ENCODE assay signal across 20 cellular contexts in genomic region chr1:218872928-218873327, GRCh38.
A peak's percentile ranks its signal among the peaks of the same experiment; 100 is the strongest.
DNase-seq lines count a peak whose midpoint lies in the region; ATAC-seq, FAIRE-seq and TF ChIP-seq lines count a peak whose summit lies in the region.
"Had no signal": no experiment of that assay in that cellular context is flagged by ENCODE, and none has a peak within 500 bp of the region (broad histone marks: within the 10 kb centered on the region; RNA-seq: fewer than 3 reads in every experiment).

No MANE protein-coding gene starts in this region.

- DNase-seq in A549 (ENCODE audit: low read depth in 1 of 2, low spot score in 1 of 2), result no peak
- DNase-seq in HCT116 (ENCODE audit: low read depth, low spot score), result no peak
- no peak for DNase-seq in HFFc6
- DNase-seq in heart right ventricle, result no peak
- DNase-seq in H7, result no peak
- DNase-seq: CD4-positive, alpha-beta T cell; CD8-positive, alpha-beta memory T cell; DMS53; DMS79 treated with DMSO at 0.1 percent for 48 hours; GM23248; H9 had no signal

- ATAC-seq in A549, result no peak
- no peak for ATAC-seq in HCT116
- no peak for ATAC-seq in heart right ventricle
- no peak for ATAC-seq in HG02981 (IDR thresholded peaks at IDR 0.05; ENCODE audit: unreplicated experiment)

- TF ChIP-seq CTCF in A549 (IDR thresholded peaks at IDR 0.05), result no peak
- no peak for TF ChIP-seq CTCF in HCT116 (IDR thresholded peaks at IDR 0.05 in 2 of 3, conservative IDR thresholded peaks at IDR 0.05 in 1 of 3; ENCODE audit: borderline replicate concordance in 1 of 3, insufficient read depth in 1 of 3, low read depth in 2 of 3, low read length in 2 of 3)
- no peak for TF ChIP-seq CTCF in Loucy (conservative IDR thresholded peaks at IDR 0.05; ENCODE audit: low read length)
- no peak for TF ChIP-seq CTCF in HFFc6 (IDR thresholded peaks at IDR 0.05)
- TF ChIP-seq CTCF in heart right ventricle (IDR thresholded peaks at IDR 0.05), result no peak

- H3K4me3 Mint-ChIP-seq in HFFc6, result no peak overlapping the region
- H3K4me3 Mint-ChIP-seq: B cell; CD14-positive monocyte; CD4-positive, alpha-beta T cell; CD8-positive, alpha-beta memory T cell; H9 had no signal

- TF ChIP-seq RAD21 in A549 (conservative IDR thresholded peaks at IDR 0.05 in 1 of 2, IDR thresholded peaks at IDR 0.05 in 1 of 2), result no peak
- no peak for TF ChIP-seq RAD21 in HCT116 (IDR thresholded peaks at IDR 0.05; ENCODE audit: low read depth)

- peaks cover 4% of the 10 kb centered on the region; the same call in 1 of the 2 replicates for H3F3A ChIP-seq in Loucy (ENCODE audit: low read depth)

- intact Hi-C loops in HCT116 (cut with micrococcal nuclease) (no loop called here), heart right ventricle (cut with DNase I) (no loop called here)

- H4K20me1 ChIP-seq in BLaER1 treated with 17β-estradiol and CSF1 and Interleukin-3, amounts not matched to agents 10 nM and 100 nM, result no peaks in the 10 kb centered on the region
- H4K20me1 ChIP-seq in HCT116 (ENCODE audit: insufficient read depth), result no peaks in the 10 kb centered on the region
- H4K20me1 ChIP-seq in Loucy (ENCODE audit: insufficient read depth, low read length, poor library complexity, severe bottlenecking), result no peaks in the 10 kb centered on the region
- H4K20me1 ChIP-seq: BLaER1 had no signal

- no peak overlapping the region for H3K4me2 ChIP-seq in A549
- H3K4me2 ChIP-seq in BLaER1 treated with 17β-estradiol and CSF1 and Interleukin-3, amounts not matched to agents 10 nM and 100 nM, result peak overlapping the region in 6 of 11 experiments; percentile 28 to 72 (median 62); a peak in 7 of 22 replicates
- H3K4me2 ChIP-seq in HCT116 (ENCODE audit: low read length), result no peak overlapping the region
- H3K4me2 ChIP-seq in Loucy (ENCODE audit: low read depth, low read length, poor library complexity, severe bottlenecking), result peak overlapping the region; percentile 77

- no peaks in the 10 kb centered on the region for H3K36me3 ChIP-seq in BLaER1 treated with 17β-estradiol and CSF1 and Interleukin-3, amounts not matched to agents 10 nM and 100 nM
- H3K36me3 ChIP-seq in HCT116 (ENCODE audit: control insufficient read depth in 1 of 2, insufficient read depth in 2 of 2, low read length in 2 of 2) (no peaks in the 10 kb centered on the region), Loucy (ENCODE audit: insufficient read depth, low read length) (no peaks in the 10 kb centered on the region), heart right ventricle (no peaks in the 10 kb centered on the region), H7 (replicated peaks; ENCODE audit: control insufficient read depth, insufficient read depth, low read length) (no peaks in the 10 kb centered on the region)
- H3K36me3 ChIP-seq: BLaER1 had no signal

- no peaks in the 10 kb centered on the region for H3K79me2 ChIP-seq in HCT116 (ENCODE audit: insufficient read depth, low read length)
- no peaks in the 10 kb centered on the region for H3K79me2 ChIP-seq in Loucy (ENCODE audit: insufficient read depth, low read length)

- H2AFZ ChIP-seq in HCT116 (ENCODE audit: low read depth, low read length, poor library complexity, severe bottlenecking), result peak overlapping the region; percentile 13
- peak overlapping the region; percentile 25; the same call in 1 of the 2 replicates for H2AFZ ChIP-seq in Loucy (ENCODE audit: low read length)
- H2AFZ ChIP-seq: GM23248 had no signal

- RAD21 ChIA-PET in HCT116 (lab: Charles Lee; ENCODE audit: low non-redundant PET in 1 of 2, low total read pairs in 2 of 2, uncharacterized antibody in 2 of 2, unreplicated experiment in 2 of 2), result no interaction called here

- no peak for FAIRE-seq in A549 (lab: Jason Lieb, UNC)
- FAIRE-seq: G401.6, GM12892, H1 had no signal

- H3K27ac ChIP-seq in A549 (peak overlapping the region; percentile 17 to 80; a peak in 5 of 6 replicates), HCT116 (ENCODE audit: low read depth, low read length) (no peak overlapping the region), heart right ventricle (no peak overlapping the region)
- H3K27ac ChIP-seq in BLaER1 treated with 17β-estradiol and CSF1 and Interleukin-3, amounts not matched to agents 10 nM and 100 nM, result peak overlapping the region in 9 of 11 experiments; percentile 78 to 90 (median 87); a peak in 18 of 22 replicates
- H3K27ac ChIP-seq: BLaER1, GM23248 had no signal

- H3K4me1 ChIP-seq in A549 (peaks cover 16% of the 10 kb centered on the region), HCT116 (ENCODE audit: control insufficient read depth in 1 of 2, insufficient read depth in 2 of 2, low read length in 2 of 2) (peaks cover 0 to 4% of the 10 kb centered on the region in 2 experiments; a peak in 2 of 4 replicates), Loucy (ENCODE audit: insufficient read depth, low read length, poor library complexity, severe bottlenecking) (peaks cover 70% of the 10 kb centered on the region), heart right ventricle (no peaks in the 10 kb centered on the region)
- peaks cover 14 to 45% (median 35%) of the 10 kb centered on the region in 10 experiments for H3K4me1 ChIP-seq in BLaER1 treated with 17β-estradiol and CSF1 and Interleukin-3, amounts not matched to agents 10 nM and 100 nM

- no peaks in the 10 kb centered on the region for H3K27me3 ChIP-seq in BLaER1 treated with 17β-estradiol and CSF1 and Interleukin-3, amounts not matched to agents 10 nM and 100 nM
- no peaks in the 10 kb centered on the region for H3K27me3 ChIP-seq in HCT116 (ENCODE audit: insufficient read depth, low read length)
- no peaks in the 10 kb centered on the region for H3K27me3 ChIP-seq in Loucy (ENCODE audit: insufficient read depth, low read length, poor library complexity, severe bottlenecking)
- H3K27me3 ChIP-seq in heart right ventricle, result no peaks in the 10 kb centered on the region
- no peaks in the 10 kb centered on the region for H3K27me3 ChIP-seq in H7 (ENCODE audit: control insufficient read depth, insufficient read depth, low read length)
- H3K27me3 ChIP-seq: BLaER1 had no signal

- H3K9ac ChIP-seq in BLaER1 treated with 17β-estradiol and CSF1 and Interleukin-3, amounts not matched to agents 10 nM and 100 nM, result no peak overlapping the region
- H3K9ac ChIP-seq in HCT116 (ENCODE audit: low read length), result no peak overlapping the region
- peak overlapping the region; percentile 57 for H3K9ac ChIP-seq in Loucy (ENCODE audit: low read depth, low read length, poor library complexity, severe bottlenecking)
- H3K9ac ChIP-seq: BLaER1, GM23248 had no signal

- no peak overlapping the region for H3K27ac Mint-ChIP-seq in HFFc6
- H3K27ac Mint-ChIP-seq: B cell; CD4-positive, alpha-beta T cell; CD8-positive, alpha-beta memory T cell had no signal

- WGBS in A549 (ENCODE audit: missing lambda C conversion rate), result 89% methylated on average over 1 of the region's 1 CpG
- WGBS in heart right ventricle, 2 donors, result 97 to 100% methylated on average over 1 of the region's 1 CpG

- H3K9me3 Mint-ChIP-seq in HFFc6, result no peaks in the 10 kb centered on the region; the same call in 1 of the 2 replicates
- H3K9me3 Mint-ChIP-seq: H9 had no signal

- no peaks in the 10 kb centered on the region for H3K36me3 Mint-ChIP-seq in HFFc6 (ENCODE audit: low read depth)
- H3K36me3 Mint-ChIP-seq: CD14-positive monocyte; CD8-positive, alpha-beta memory T cell had no signal

- TF ChIP-seq POLR2A in A549 (IDR thresholded peaks at IDR 0.05; ENCODE audit: low read length) (no peak), HCT116 (IDR thresholded peaks at IDR 0.05; ENCODE audit: borderline replicate concordance, extremely low read depth, insufficient read depth, insufficient read length) (no peak)

- H3K9me2 ChIP-seq in HCT116 (ENCODE audit: insufficient read depth), result no peaks in the 10 kb centered on the region
- no peaks in the 10 kb centered on the region for H3K9me2 ChIP-seq in Loucy (replicated peaks; ENCODE audit: low read depth, low read length)

- H3K9me3 ChIP-seq in A549, result no peaks in the 10 kb centered on the region
- H3K9me3 ChIP-seq in BLaER1 treated with 17β-estradiol and CSF1 and Interleukin-3, amounts not matched to agents 10 nM and 100 nM (replicated peaks in 1 of 11), result no peaks in the 10 kb centered on the region
- H3K9me3 ChIP-seq in HCT116 (ENCODE audit: control insufficient read depth in 1 of 2, insufficient read depth in 1 of 2, low read depth in 1 of 2, low read length in 2 of 2), result no peaks in the 10 kb centered on the region
- H3K9me3 ChIP-seq in Loucy (ENCODE audit: insufficient read depth, low read depth, low read length), result no peaks in the 10 kb centered on the region
- H3K9me3 ChIP-seq in heart right ventricle, result peaks cover 0 to 3% (median 0%) of the 10 kb centered on the region in 11 donors
- H3K9me3 ChIP-seq: BLaER1 had no signal

- BruUV-seq in HCT116 (replicated peaks; lab: Mats Ljungman, UMichigan), result no TSS peak

- H3K4me3 ChIP-seq in A549, result no peak overlapping the region
- no peak overlapping the region for H3K4me3 ChIP-seq in BLaER1 treated with 17β-estradiol and CSF1 and Interleukin-3, amounts not matched to agents 10 nM and 100 nM
- H3K4me3 ChIP-seq in HCT116 (replicated peaks in 1 of 2; ENCODE audit: low read depth in 1 of 2, low read length in 2 of 2), result no peak overlapping the region
- H3K4me3 ChIP-seq in Loucy (ENCODE audit: low read length, poor library complexity, severe bottlenecking), result peak overlapping the region; percentile 50
- no peak overlapping the region for H3K4me3 ChIP-seq in heart right ventricle
- H3K4me3 ChIP-seq in H7 (ENCODE audit: insufficient read depth, low read depth, low read length), result no peak overlapping the region
- H3K4me3 ChIP-seq: BLaER1, GM23248 had no signal

- CTCF ChIA-PET in A549 (lab: Yijun Ruan, JAX) (interaction anchor here (0.7 kb wide), 1 partner anchor 543 kb away, joined by 3 read pairs; no protein-coding TSS in a partner anchor), HCT116 (lab: Charles Lee) (no interaction called here)

- no peaks in the 10 kb centered on the region; the same call in 1 of the 2 replicates for H3K27me3 Mint-ChIP-seq in HFFc6 (ENCODE audit: insufficient read depth)
- H3K27me3 Mint-ChIP-seq: CD4-positive, alpha-beta T cell; CD8-positive, alpha-beta memory T cell had no signal

- POLR2A ChIA-PET in A549 (lab: Yijun Ruan, JAX), result no interaction called here
- POLR2A ChIA-PET in HCT116 (lab: Charles Lee), result no interaction called here

- no peak for TF ChIP-seq EP300 in A549 (IDR thresholded peaks at IDR 0.05)

- H3K4me1 Mint-ChIP-seq in HFFc6 (ENCODE audit: low read depth), result no peaks in the 10 kb centered on the region
- H3K4me1 Mint-ChIP-seq: B cell; CD8-positive, alpha-beta memory T cell had no signal

TF ChIP-seq in A549, 52 proteins besides CTCF, POLR2A, EP300 and RAD21:
- TF ChIP-seq NFE2L2 (conservative IDR thresholded peaks at IDR 0.05; ENCODE audit: low read length), result no peak
- TF ChIP-seq FOSB (CRISPR knock-in tag; IDR thresholded peaks at IDR 0.05), result no peak
- peak; percentile 69 for TF ChIP-seq MAFK (IDR thresholded peaks at IDR 0.05; ENCODE audit: partially characterized antibody)

TF ChIP-seq in HCT116, 20 proteins besides CTCF, POLR2A, EP300 and RAD21 (continues in another document):
- no peak for TF ChIP-seq CEBPB (IDR thresholded peaks at IDR 0.05; ENCODE audit: low read depth)
- TF ChIP-seq CBX3 (IDR thresholded peaks at IDR 0.05; ENCODE audit: low read depth), result no peak
- no peak for TF ChIP-seq EGR1 (IDR thresholded peaks at IDR 0.05; ENCODE audit: low read depth)

Comparison
In these comparisons a context has a peak if more than half of its experiments do, and no peak if none do; other contexts are left out.
1. H3K27ac ChIP-seq: peak in A549 (2 of 2) and BLaER1 treated with 17β-estradiol and CSF1 and Interleukin-3, amounts not matched to agents 10 nM and 100 nM (9 of 11); none in HCT116 (single experiment) and heart right ventricle (0 of 10).
2. H3K4me2 ChIP-seq: peak in BLaER1 treated with 17β-estradiol and CSF1 and Interleukin-3, amounts not matched to agents 10 nM and 100 nM (6 of 11) and Loucy (single experiment); none in A549 (single experiment) and HCT116 (single experiment).